ENCODE assay signal across 27 cellular contexts in the genomic region with DNA sequence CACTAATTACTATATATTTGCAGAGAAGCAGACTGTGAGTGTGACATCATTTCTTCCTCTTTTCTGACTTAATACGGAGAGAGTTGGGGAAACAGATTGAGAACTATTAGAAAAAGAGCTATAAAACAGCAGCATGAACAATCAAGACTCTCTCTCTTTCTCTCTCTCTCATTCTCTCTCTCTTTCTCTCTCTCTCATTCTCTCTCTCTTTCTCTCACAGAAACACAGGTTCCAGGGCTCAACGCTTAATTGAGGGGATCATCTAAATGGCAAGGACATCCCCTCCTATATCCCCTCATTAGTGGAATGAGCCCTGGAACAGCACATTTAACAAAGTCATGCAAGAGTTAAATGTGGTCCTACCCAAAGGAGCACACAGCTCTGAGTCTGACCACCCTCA.
"Had no signal": no experiment of that assay in that cellular context is flagged by ENCODE, and none has a peak within 500 bp of the region (broad histone marks: within the 10 kb centered on the region; RNA-seq: fewer than 3 reads in every experiment).

No MANE protein-coding gene starts in this region.

- H3K4me2 ChIP-seq: smooth muscle cell had no signal

- H3K27ac Mint-ChIP-seq: mesothelial cell of epicardium; natural killer cell treated with Interleukin-12 subunit alpha and Interleukin-12 subunit beta and Interleukin-15 and Interleukin-18, amount 100 ng/mL, for 72 hours; progenitor cell of endocrine pancreas; stimulated activated naive B cell treated with anti-CD40 and anti-IgM and Interleukin-4, amounts not matched to agents 10 μg/mL and 1 μg/mL and 100 μg/mL, for 72 hours had no signal

- H3K27me3 ChIP-seq: ovary, right atrium auricular region, right lobe of liver, stomach, testis, thyroid gland, transverse colon, upper lobe of right lung, uterus had no signal

- H3K4me3 Mint-ChIP-seq: mesothelial cell of epicardium; naive B cell; natural killer cell treated with Interleukin-12 subunit alpha and Interleukin-12 subunit beta and Interleukin-15 and Interleukin-18, amount 100 ng/mL, for 72 hours; stimulated activated naive B cell treated with anti-CD40 and anti-IgM and Interleukin-4, amounts not matched to agents 10 μg/mL and 1 μg/mL and 100 μg/mL, for 72 hours had no signal

- H3K4me3 ChIP-seq: left lung, lower lobe of right lung, ovary, right atrium auricular region, right lobe of liver, smooth muscle cell, stomach, testis, thyroid gland, transverse colon, upper lobe of right lung, uterus had no signal

- H3K4me1 ChIP-seq: right atrium auricular region, right lobe of liver, testis, thyroid gland, upper lobe of right lung, uterus had no signal

- ATAC-seq: left colon; left lung; lower lobe of right lung; natural killer cell treated with Interleukin-12 subunit alpha and Interleukin-12 subunit beta and Interleukin-15 and Interleukin-18, amount 100 ng/mL, for 72 hours; stimulated activated naive B cell treated with anti-CD40 and anti-IgM and Interleukin-4, amounts not matched to agents 10 μg/mL and 1 μg/mL and 100 μg/mL, for 72 hours; stimulated activated naive CD8-positive, alpha-beta T cell treated with anti-CD3 and anti-CD28 coated beads, Interleukin-15, Interleukin-2, amounts not matched to agents 100 U/mL and 50 U/mL, for 24 hours had no signal

- H3K27ac ChIP-seq: left lung, lower lobe of right lung, ovary, right atrium auricular region, right lobe of liver, stomach, testis, thyroid gland, transverse colon, upper lobe of right lung, uterus had no signal

- H3K36me3 ChIP-seq: left lung, lower lobe of right lung, ovary, right atrium auricular region, right lobe of liver, stomach, thyroid gland, transverse colon, upper lobe of right lung, uterus had no signal

- H3K36me3 Mint-ChIP-seq: natural killer cell treated with Interleukin-12 subunit alpha and Interleukin-12 subunit beta and Interleukin-15 and Interleukin-18, amount 100 ng/mL, for 72 hours had no signal

- H3K9me3 ChIP-seq: left lung, lower lobe of right lung, ovary, right lobe of liver, testis, thyroid gland, transverse colon, upper lobe of right lung, uterus had no signal

- DNase-seq: hippocampal formation; kidney; left colon; left lung; lower lobe of right lung; mammary epithelial cell; mesendoderm; naive B cell; ovary; right lobe of liver; stimulated activated CD4-positive, alpha-beta T cell treated with anti-CD3 and anti-CD28 coated beads, Interleukin-1b, Interleukin-23, amount 100 ng/mL, for 48 hours; stimulated activated CD4-positive, alpha-beta T cell treated with anti-CD3 and anti-CD28 coated beads, Interleukin-2, amount 100 ng/mL, for 48 hours; stimulated activated CD4-positive, alpha-beta T cell treated with anti-CD3 and anti-CD28 coated beads, Interleukin-4, amount 100 ng/mL, for 4 hours; stimulated activated CD8-positive, alpha-beta memory T cell treated with anti-CD3 and anti-CD28 coated beads, Interleukin-4, amount 100 ng/mL, for 48 hours; stimulated activated naive B cell treated with anti-CD40 and anti-IgM and Interleukin-4, amounts not matched to agents 10 μg/mL and 1 μg/mL and 100 μg/mL, for 72 hours; stimulated activated naive CD8-positive, alpha-beta T cell treated with anti-CD3 and anti-CD28 coated beads, Interleukin-15, Interleukin-2, amounts not matched to agents 100 U/mL and 50 U/mL, for 24 hours; stomach; testis; thyroid gland; transverse colon; upper lobe of right lung; uterus had no signal
